Comparison of ENCODE assay signal across 35 cellular contexts in the genomic region with DNA sequence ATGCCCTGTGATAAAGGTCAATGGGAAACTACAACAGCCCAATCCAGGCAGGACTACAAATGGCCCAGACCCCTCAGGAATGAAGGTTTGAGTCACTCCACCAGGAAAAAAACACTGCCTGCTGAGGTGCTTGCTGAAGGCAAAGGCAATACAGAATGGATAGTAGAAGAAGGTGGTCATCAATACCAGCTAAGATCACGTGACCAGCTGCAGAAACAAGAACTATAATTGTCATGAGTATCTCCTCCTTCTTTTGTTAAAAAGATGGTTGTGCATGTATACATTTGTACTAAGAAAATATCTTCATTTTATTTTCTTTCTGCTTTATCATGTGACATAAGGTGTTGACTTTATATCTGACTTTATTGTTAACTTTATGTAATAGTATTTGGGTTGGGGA.
"Had no signal": no experiment of that assay in that cellular context is flagged by ENCODE, and none has a peak within 500 bp of the region (broad histone marks: within the 10 kb centered on the region; RNA-seq: fewer than 3 reads in every experiment).

No MANE protein-coding gene starts in this region.

- H3K27me3 ChIP-seq: MG63 had no signal

- H3K36me3 ChIP-seq: MG63 had no signal

- H3K4me3 ChIP-seq: MG63 had no signal

- DNase-seq: Kasumi-1, MG63, MM.1S, NCI-H1048, NCI-H1092, NCI-H1092 treated with DMSO at 0.1 percent for 48 hours, NCI-H1105, NCI-H1105 treated with DMSO at 0.1 percent for 48 hours, NCI-H1417, NCI-H1417 treated with DMSO at 0.1 percent for 48 hours, NCI-H1436, NCI-H1436 treated with DMSO at 0.1 percent for 48 hours, NCI-H146, NCI-H1694, NCI-H1694 treated with DMSO at 0.1 percent for 48 hours, NCI-H187, NCI-H187 treated with DMSO at 0.1 percent for 48 hours, NCI-H1930, NCI-H2029, NCI-H2029 treated with DMSO at 0.1 percent for 48 hours, NCI-H2081, NCI-H2081 treated with DMSO at 0.1 percent for 48 hours, NCI-H2107, NCI-H2171, NCI-H2171 treated with DMSO at 0.1 percent for 48 hours, NCI-H2227 treated with DMSO at 0.1 percent for 48 hours, NCI-H226, NCI-H345, NCI-H446, NCI-H446 treated with DMSO at 0.1 percent for 48 hours, NCI-H510A, NCI-H510A treated with DMSO at 0.1 percent for 48 hours, NCI-H524, NCI-H524 treated with DMSO at 0.1 percent for 48 hours, NCI-H526 had no signal

- H3K9me3 ChIP-seq: MG63 had no signal
